In the genomic region with DNA sequence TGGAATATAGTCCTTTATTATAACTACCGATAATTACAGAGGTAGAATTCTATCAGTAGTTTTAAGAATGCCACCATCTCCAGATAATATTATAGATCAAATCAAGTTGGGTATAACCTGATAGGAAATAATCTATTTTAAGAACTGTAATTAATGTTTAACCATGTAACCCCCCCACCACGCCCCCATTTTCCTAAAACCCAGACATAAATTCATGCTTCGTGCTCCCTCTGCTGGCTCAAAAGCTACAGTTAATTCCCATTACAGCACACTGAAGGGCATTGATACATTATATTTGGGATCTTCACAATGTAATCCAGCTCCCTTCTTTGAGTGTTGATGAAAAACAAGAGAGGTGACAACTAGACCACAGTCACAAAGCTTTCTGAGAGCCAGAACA, we compare ENCODE assay signal across 8 cellular contexts.
DNase-seq lines count a peak whose midpoint lies in the region; ATAC-seq and TF ChIP-seq lines count a peak whose summit lies in the region.

No MANE protein-coding gene starts in this region.

- H3K4me3 Mint-ChIP-seq in brain (no peak overlapping the region), WTC11 (no peak overlapping the region)

- H3K4me1 Mint-ChIP-seq in brain, result peaks cover 24% of the 10 kb centered on the region
- H3K4me1 Mint-ChIP-seq in WTC11, result no peaks in the 10 kb centered on the region

- CTCF ChIA-PET in HEK293T (lab: Yijun Ruan, JAX), result interaction anchor here (0.6 to 1.3 kb wide), 3 partner anchors 29 to 504 kb away, joined by 3 read pairs; no protein-coding TSS in a partner anchor
- CTCF ChIA-PET in WTC11 (lab: Charles Lee), result interaction anchor here (0.5 to 1.2 kb wide), 17 partner anchors 9 to 558 kb away, joined by 3 to 7 read pairs (median 4); no protein-coding TSS in a partner anchor

- peak overlapping the region in 1 of 11 experiments; percentile 26; a peak in 1 of 22 replicates for H3K9ac ChIP-seq in BLaER1 treated with 17β-estradiol and CSF1 and Interleukin-3, amounts not matched to agents 10 nM and 100 nM

- H3K27ac Mint-ChIP-seq in brain (no peak overlapping the region), WTC11 (no peak overlapping the region)

- H3K9me3 Mint-ChIP-seq in brain (no peaks in the 10 kb centered on the region), WTC11 (no peaks in the 10 kb centered on the region)

- TF ChIP-seq CTCF in brain (conservative IDR thresholded peaks at IDR 0.05) (peak; percentile 64 to 84), lung (IDR thresholded peaks at IDR 0.05; ENCODE audit: control extremely low read depth, extremely low read depth) (peak; percentile 25), WTC11 (IDR thresholded peaks at IDR 0.05) (no peak)

- H3K27ac ChIP-seq in BLaER1 treated with 17β-estradiol and CSF1 and Interleukin-3, amounts not matched to agents 10 nM and 100 nM, result no peak overlapping the region
- no peak overlapping the region for H3K27ac ChIP-seq in lung (ENCODE audit: low read depth in 1 of 2, low read length in 1 of 2)

- H3K4me3 ChIP-seq in BLaER1 treated with 17β-estradiol and CSF1 and Interleukin-3, amounts not matched to agents 10 nM and 100 nM, result no peak overlapping the region
- H3K4me3 ChIP-seq in lung, result no peak overlapping the region

- H3K27me3 ChIP-seq in BLaER1 treated with 17β-estradiol and CSF1 and Interleukin-3, amounts not matched to agents 10 nM and 100 nM, result peaks cover 0 to 89% (median 0%) of the 10 kb centered on the region in 11 experiments; a peak in 6 of 22 replicates
- no peaks in the 10 kb centered on the region for H3K27me3 ChIP-seq in lung (ENCODE audit: control insufficient read depth, insufficient read depth)

- no peak for ATAC-seq in lung (ENCODE audit: insufficient read depth, low FRiP score)
- ATAC-seq in HG03439 (IDR thresholded peaks at IDR 0.05; ENCODE audit: unreplicated experiment), result no peak
- ATAC-seq in WTC11, result no peak

- H4K20me1 ChIP-seq in BLaER1 treated with 17β-estradiol and CSF1 and Interleukin-3, amounts not matched to agents 10 nM and 100 nM, result peaks cover 0 to 99% (median 3%) of the 10 kb centered on the region in 11 experiments; a peak in 8 of 22 replicates

- no peaks in the 10 kb centered on the region for H3K9me3 ChIP-seq in BLaER1 treated with 17β-estradiol and CSF1 and Interleukin-3, amounts not matched to agents 10 nM and 100 nM (replicated peaks in 1 of 11)
- H3K9me3 ChIP-seq in lung (ENCODE audit: control insufficient read depth in 2 of 2, insufficient read depth in 1 of 2, low read length in 1 of 2), result no peaks in the 10 kb centered on the region

- peak overlapping the region in 6 of 11 experiments; percentile 10 to 88 (median 80); a peak in 11 of 22 replicates for H3K4me2 ChIP-seq in BLaER1 treated with 17β-estradiol and CSF1 and Interleukin-3, amounts not matched to agents 10 nM and 100 nM

- H3K4me1 ChIP-seq in BLaER1 treated with 17β-estradiol and CSF1 and Interleukin-3, amounts not matched to agents 10 nM and 100 nM, result peaks cover 17 to 98% (median 65%) of the 10 kb centered on the region in 10 experiments
- H3K4me1 ChIP-seq in lung (ENCODE audit: control insufficient read depth in 2 of 2, insufficient read depth in 2 of 2, low read length in 2 of 2), result no peaks in the 10 kb centered on the region

- H3K27me3 Mint-ChIP-seq in brain, result peaks cover 3% of the 10 kb centered on the region
- H3K27me3 Mint-ChIP-seq in WTC11 (ENCODE audit: low read depth), result no peaks in the 10 kb centered on the region

- peaks cover 0 to 5% (median 0%) of the 10 kb centered on the region in 11 experiments; a peak in 1 of 22 replicates for H3K36me3 ChIP-seq in BLaER1 treated with 17β-estradiol and CSF1 and Interleukin-3, amounts not matched to agents 10 nM and 100 nM
- no peaks in the 10 kb centered on the region for H3K36me3 ChIP-seq in lung (ENCODE audit: control insufficient read depth in 2 of 2, insufficient read depth in 2 of 2, low read length in 2 of 2)

- 60 to 67% methylated on average over 3 of the region's 3 CpGs for WGBS in lung, 2 donors

- H3K36me3 Mint-ChIP-seq in brain (no peaks in the 10 kb centered on the region), WTC11 (no peaks in the 10 kb centered on the region)

- DNase-seq in HEK293T (ENCODE audit: extremely low spot score) (peak; percentile 8), lung (ENCODE audit: low spot score) (no peak), NK-92 (lab: John Stamatoyannopoulos, UW; ENCODE audit: unreplicated experiment) (no peak), WTC11 (ENCODE audit: low spot score) (no peak), NCI-H524 treated with DMSO at 0.1 percent for 48 hours (lab: John Stamatoyannopoulos, UW) (no peak)

- POLR2A ChIA-PET in HEK293T (lab: Yijun Ruan, JAX), result interaction anchor here (0.8 kb wide), 1 partner anchor 226 kb away, joined by 3 read pairs; no protein-coding TSS in a partner anchor
- POLR2A ChIA-PET in WTC11 (lab: Charles Lee), result interaction anchor here (0.6 kb wide), 1 partner anchor 237 kb away, joined by 3 read pairs; no protein-coding TSS in a partner anchor

TF ChIP-seq in HEK293T, 16 proteins besides CTCF, POLR2A, EP300 and RAD21:
- TF ChIP-seq NFRKB (IDR thresholded peaks at IDR 0.05) (no peak), CTBP1 (IDR thresholded peaks at IDR 0.05; ENCODE audit: borderline replicate concordance) (no peak)

TF ChIP-seq in WTC11, 78 proteins besides CTCF, POLR2A, EP300 and RAD21:
- TF ChIP-seq ETV6 (CRISPR knock-in tag; IDR thresholded peaks at IDR 0.05) (no peak), TEAD4 (CRISPR knock-in tag; IDR thresholded peaks at IDR 0.05) (no peak)
- TF ChIP-seq, protein P1, sequence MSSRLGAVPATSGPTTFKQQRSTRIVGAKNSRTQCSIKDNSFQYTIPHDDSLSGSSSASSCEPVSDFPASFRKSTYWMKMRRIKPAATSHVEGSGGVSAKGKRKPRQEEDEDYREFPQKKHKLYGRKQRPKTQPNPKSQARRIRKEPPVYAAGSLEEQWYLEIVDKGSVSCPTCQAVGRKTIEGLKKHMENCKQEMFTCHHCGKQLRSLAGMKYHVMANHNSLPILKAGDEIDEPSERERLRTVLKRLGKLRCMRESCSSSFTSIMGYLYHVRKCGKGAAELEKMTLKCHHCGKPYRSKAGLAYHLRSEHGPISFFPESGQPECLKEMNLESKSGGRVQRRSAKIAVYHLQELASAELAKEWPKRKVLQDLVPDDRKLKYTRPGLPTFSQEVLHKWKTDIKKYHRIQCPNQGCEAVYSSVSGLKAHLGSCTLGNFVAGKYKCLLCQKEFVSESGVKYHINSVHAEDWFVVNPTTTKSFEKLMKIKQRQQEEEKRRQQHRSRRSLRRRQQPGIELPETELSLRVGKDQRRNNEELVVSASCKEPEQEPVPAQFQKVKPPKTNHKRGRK (CRISPR knock-in tag; IDR thresholded peaks at IDR 0.05; ENCODE audit: borderline replicate concordance), result no peak
- TF ChIP-seq, protein P2, sequence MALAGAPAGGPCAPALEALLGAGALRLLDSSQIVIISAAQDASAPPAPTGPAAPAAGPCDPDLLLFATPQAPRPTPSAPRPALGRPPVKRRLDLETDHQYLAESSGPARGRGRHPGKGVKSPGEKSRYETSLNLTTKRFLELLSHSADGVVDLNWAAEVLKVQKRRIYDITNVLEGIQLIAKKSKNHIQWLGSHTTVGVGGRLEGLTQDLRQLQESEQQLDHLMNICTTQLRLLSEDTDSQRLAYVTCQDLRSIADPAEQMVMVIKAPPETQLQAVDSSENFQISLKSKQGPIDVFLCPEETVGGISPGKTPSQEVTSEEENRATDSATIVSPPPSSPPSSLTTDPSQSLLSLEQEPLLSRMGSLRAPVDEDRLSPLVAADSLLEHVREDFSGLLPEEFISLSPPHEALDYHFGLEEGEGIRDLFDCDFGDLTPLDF (CRISPR knock-in tag; IDR thresholded peaks at IDR 0.05), result no peak
